ENCODE assay signal across 1 cellular context in genomic region chr10:71323407-71323806, GRCh38.
TF ChIP-seq lines count a peak whose summit lies in the region.

No MANE protein-coding gene starts in this region.

TF ChIP-seq in HepG2, 621 proteins besides CTCF, POLR2A, EP300 and RAD21:
- TF ChIP-seq ZBTB44 (CRISPR knock-in tag; IDR thresholded peaks at IDR 0.05): no peak
- no peak for TF ChIP-seq ZC3H13 (CRISPR knock-in tag; IDR thresholded peaks at IDR 0.05)
- peak; percentile 97 for TF ChIP-seq THAP11 (CRISPR knock-in tag; IDR thresholded peaks at IDR 0.05)
- no peak for TF ChIP-seq MEIS2 (CRISPR knock-in tag; IDR thresholded peaks at IDR 0.05)
- TF ChIP-seq SNRNP70 (IDR thresholded peaks at IDR 0.05; ENCODE audit: low read depth, low read length): no peak
- no peak for TF ChIP-seq MTF2 (CRISPR knock-in tag; IDR thresholded peaks at IDR 0.05; ENCODE audit: borderline replicate concordance)
- peak; percentile 81 for TF ChIP-seq NFYC (CRISPR knock-in tag; IDR thresholded peaks at IDR 0.05)
- TF ChIP-seq SCMH1 (CRISPR knock-in tag; IDR thresholded peaks at IDR 0.05; ENCODE audit: borderline replicate concordance): no peak
- peak; percentile 89 for TF ChIP-seq ZNF143 (CRISPR knock-in tag; IDR thresholded peaks at IDR 0.05)
- TF ChIP-seq ETV6 (CRISPR knock-in tag; conservative IDR thresholded peaks at IDR 0.05): peak; percentile 89; the same call in 1 of the 2 replicates
- TF ChIP-seq USF2 (IDR thresholded peaks at IDR 0.05; ENCODE audit: low read depth, low read length): peak; percentile 78
- TF ChIP-seq USF2 (CRISPR knock-in tag; IDR thresholded peaks at IDR 0.05; ENCODE audit: borderline replicate concordance): peak; percentile 83; the same call in 1 of the 2 replicates
- peak; percentile 66 for TF ChIP-seq NFYB (CRISPR knock-in tag; IDR thresholded peaks at IDR 0.05)
- TF ChIP-seq ELF3 (CRISPR knock-in tag; IDR thresholded peaks at IDR 0.05): 0 out of 2 replicates have a peak, but pooled peaks have one; percentile 15
- TF ChIP-seq ZNF572 (CRISPR knock-in tag; IDR thresholded peaks at IDR 0.05): no peak
- TF ChIP-seq ZNF230 (CRISPR knock-in tag; IDR thresholded peaks at IDR 0.05): no peak
- peak; percentile 29; the same call in 1 of the 2 replicates for TF ChIP-seq SUZ12 (IDR thresholded peaks at IDR 0.05; ENCODE audit: low read depth, low read length)
- TF ChIP-seq ELF1 (CRISPR knock-in tag; IDR thresholded peaks at IDR 0.05): peak; percentile 83
- TF ChIP-seq HCFC1 (IDR thresholded peaks at IDR 0.05; ENCODE audit: low read depth, low read length): peak; percentile 60; the same call in 1 of the 2 replicates
TF ChIP-seq in HepG2: peak in this region for 10.
